13 cellular contexts compared by ENCODE assay signal in the genomic region with DNA sequence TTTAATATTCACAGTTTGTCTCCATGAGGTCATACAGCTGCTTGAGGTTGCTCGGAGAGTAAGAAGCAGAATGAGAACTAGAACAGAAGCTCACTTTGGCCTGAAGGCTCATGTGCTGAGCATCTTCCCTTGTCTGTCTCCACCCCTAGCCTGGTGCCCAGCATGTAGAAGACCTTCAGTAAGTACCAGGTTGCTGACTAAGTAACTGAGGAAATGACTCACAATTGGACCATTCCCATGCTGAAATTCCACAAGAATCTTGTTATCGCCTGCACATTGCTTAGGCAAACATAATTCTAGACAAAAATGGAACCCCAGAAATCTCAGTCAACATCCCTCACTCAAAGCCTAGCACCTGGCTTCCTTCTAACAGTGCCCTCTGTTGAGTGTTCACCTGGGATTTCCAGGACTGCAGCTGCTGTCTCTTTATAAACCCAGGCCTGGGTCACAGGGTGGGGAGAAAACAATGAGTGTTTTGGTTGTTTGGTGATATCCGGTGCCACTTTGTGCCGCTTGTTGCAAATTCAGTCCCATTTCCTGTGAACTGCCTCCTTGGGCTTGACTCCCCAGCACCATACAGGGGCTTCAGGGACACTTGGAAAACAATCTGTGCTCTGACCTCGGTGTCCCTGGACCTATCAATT.
DNase-seq lines count a peak whose midpoint lies in the region; ATAC-seq and FAIRE-seq lines count a peak whose summit lies in the region.
"Had no signal": no experiment of that assay in that cellular context is flagged by ENCODE, and none has a peak within 500 bp of the region (broad histone marks: within the 10 kb centered on the region; RNA-seq: fewer than 3 reads in every experiment).

No MANE protein-coding gene starts in this region.

- no peak for FAIRE-seq in urothelium cell line (lab: Jason Lieb, UNC)

- DNase-seq in Right ventricle myocardium inferior (ENCODE audit: missing footprints): peak; percentile 21
- DNase-seq in cardiac septum (ENCODE audit: low spot score): no peak
- DNase-seq in SJSA1 (ENCODE audit: low read depth in 1 of 2, low spot score in 2 of 2): peak; percentile 44 to 56
- DNase-seq in fibroblast of the conjunctiva (ENCODE audit: low read depth): peak; percentile 48
- DNase-seq in urothelium cell line (ENCODE audit: low spot score): peak; percentile 57
- no peak for DNase-seq in NCI-H1092 (lab: John Stamatoyannopoulos, UW)
- DNase-seq: activated CD4-positive, CD25-positive, alpha-beta regulatory T cell treated with anti-CD3 and anti-CD28 coated beads, Interleukin-2, amount 50 U/mL, for 72 hours; amygdala; CD4-positive, alpha-beta memory T cell had no signal

- no peak for ATAC-seq in Right ventricle myocardium inferior
- no peak for ATAC-seq in HG02610 (IDR thresholded peaks at IDR 0.05; ENCODE audit: unreplicated experiment)
- ATAC-seq in GM18909 (IDR thresholded peaks at IDR 0.05; ENCODE audit: poor library complexity, unreplicated experiment): no peak
- ATAC-seq: natural killer cell treated with Interleukin-12 subunit alpha and Interleukin-12 subunit beta and Interleukin-15 and Interleukin-18, amount 100 ng/mL, for 72 hours had no signal

- peaks cover 15% of the 10 kb centered on the region for H3K4me1 ChIP-seq in SJSA1 (replicated peaks)

- H3K4me3 ChIP-seq in SJSA1: no peak overlapping the region
- H3K4me3 ChIP-seq: hepatocyte had no signal

- H3K27me3 ChIP-seq in SJSA1 (replicated peaks): no peaks in the 10 kb centered on the region
- H3K27me3 ChIP-seq: hepatocyte had no signal

- no peaks in the 10 kb centered on the region for H3K36me3 ChIP-seq in SJSA1

- peak overlapping the region; percentile 81 for H3K27ac ChIP-seq in SJSA1

- no peaks in the 10 kb centered on the region for H3K9me3 ChIP-seq in SJSA1 (replicated peaks)

- intact Hi-C loops in Right ventricle myocardium inferior (cut with DNase I) (no loop called here), cardiac septum (cut with DNase I) (no loop called here)

Comparison
In these comparisons a context has a peak if more than half of its experiments do, and no peak if none do; other contexts are left out.
1. DNase-seq: peak in Right ventricle myocardium inferior (single experiment), SJSA1 (2 of 2), fibroblast of the conjunctiva (single experiment) and urothelium cell line (single experiment); none in cardiac septum (single experiment) and NCI-H1092 (single experiment).